19 cellular contexts compared by ENCODE assay signal in the genomic region with DNA sequence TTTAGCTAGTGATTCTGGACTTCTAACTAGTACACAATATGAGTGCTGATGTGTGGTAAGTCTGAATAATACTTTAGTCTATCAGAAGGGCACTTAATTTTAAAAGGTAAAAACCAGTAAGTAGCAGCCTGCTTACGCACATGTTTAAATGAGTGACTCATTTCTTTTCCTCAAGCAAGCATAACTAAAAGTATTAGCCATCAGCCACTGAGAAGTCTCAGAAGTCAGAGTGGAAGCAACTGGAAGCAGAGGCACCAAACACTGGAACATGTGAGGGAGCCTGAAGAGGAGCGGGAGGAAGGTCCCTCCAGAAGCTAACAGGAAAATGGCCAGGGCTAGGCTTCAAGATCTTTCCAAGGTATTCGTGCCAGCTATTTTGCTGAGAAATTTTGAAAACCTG.
DNase-seq lines count a peak whose midpoint lies in the region; TF ChIP-seq lines count a peak whose summit lies in the region.
"Had no signal": no experiment of that assay in that cellular context is flagged by ENCODE, and none has a peak within 500 bp of the region (broad histone marks: within the 10 kb centered on the region; RNA-seq: fewer than 3 reads in every experiment).

No MANE protein-coding gene starts in this region.

- POLR2A ChIA-PET in activated CD4-positive, alpha-beta T cell treated with anti-CD3 and anti-CD28 coated beads, Interleukin-2, amount 10 ng/mL, durations not matched to agents 7 days and 5 days (lab: Charles Lee): no interaction called here

- DNase-seq in HS-5 (ENCODE audit: low read depth) (peak; percentile 67), hepatic stellate cell (ENCODE audit: low spot score) (peak; percentile 60), NCI-H146 treated with DMSO at 0.1 percent for 48 hours (lab: John Stamatoyannopoulos, UW; ENCODE audit: unreplicated experiment) (no peak), GM20000 (ENCODE audit: low spot score) (no peak)
- DNase-seq in activated CD4-positive, alpha-beta T cell treated with anti-CD3 and anti-CD28 coated beads, Interleukin-2, amount 10 ng/mL, durations not matched to agents 7 days and 5 days: no peak
- DNase-seq in stimulated activated CD4-positive, alpha-beta T cell treated with anti-CD3 and anti-CD28 coated beads, Interleukin-4, amount 100 ng/mL, for 1 hour: no peak
- DNase-seq: activated CD4-positive, alpha-beta T cell treated with anti-CD3 and anti-CD28 coated beads, Interleukin-2, amount 50 U/mL, for 1 hour; activated effector memory CD4-positive, alpha-beta T cell treated with Interleukin-2 at 50 U/mL for 16 hours; AML-193; DMS79 treated with DMSO at 0.1 percent for 48 hours; Karpas-422; left cardiac atrium; natural killer cell; small intestine; T-cell; trophoblast cell had no signal

- H3K4me3 ChIP-seq in ACC112 (ENCODE audit: low read depth, low read length): no peak overlapping the region
- H3K4me3 ChIP-seq: gastroesophageal sphincter had no signal

- H3K4me1 Mint-ChIP-seq in brain: peaks cover 25% of the 10 kb centered on the region
- no peaks in the 10 kb centered on the region for H3K4me1 Mint-ChIP-seq in activated CD4-positive, alpha-beta T cell treated with anti-CD3 and anti-CD28 coated beads, Interleukin-2, amount 10 ng/mL, durations not matched to agents 7 days and 5 days
- H3K4me1 Mint-ChIP-seq: natural killer cell, T-cell had no signal

- no peaks in the 10 kb centered on the region for H3K27me3 Mint-ChIP-seq in brain
- no peaks in the 10 kb centered on the region for H3K27me3 Mint-ChIP-seq in activated CD4-positive, alpha-beta T cell treated with anti-CD3 and anti-CD28 coated beads, Interleukin-2, amount 10 ng/mL, durations not matched to agents 7 days and 5 days
- H3K27me3 Mint-ChIP-seq: T-cell had no signal

- no peak overlapping the region for H2AFZ ChIP-seq in ACC112 (ENCODE audit: low read length, unreplicated experiment)

- CTCF ChIA-PET in activated CD4-positive, alpha-beta T cell treated with anti-CD3 and anti-CD28 coated beads, Interleukin-2, amount 10 ng/mL, durations not matched to agents 7 days and 5 days (lab: Charles Lee): no interaction called here

- 0 out of 2 replicates have a peak, but pooled peaks cover 8% of the 10 kb centered on the region for H3K36me3 ChIP-seq in ACC112 (ENCODE audit: insufficient read depth, low read length)

- no peak for TF ChIP-seq CTCF in brain (conservative IDR thresholded peaks at IDR 0.05)
- no peak for TF ChIP-seq CTCF in GM20000 (IDR thresholded peaks at IDR 0.05; ENCODE audit: extremely low read depth, missing control alignments)

- no peaks in the 10 kb centered on the region for H3K79me2 ChIP-seq in ACC112 (ENCODE audit: control insufficient read depth, insufficient read depth, low read length, unreplicated experiment)

- peak overlapping the region in 1 of 5 experiments; percentile 30 for H3K4me3 Mint-ChIP-seq in brain
- H3K4me3 Mint-ChIP-seq in activated CD4-positive, alpha-beta T cell treated with anti-CD3 and anti-CD28 coated beads, Interleukin-2, amount 10 ng/mL, durations not matched to agents 7 days and 5 days: no peak overlapping the region
- H3K4me3 Mint-ChIP-seq: natural killer cell, T-cell had no signal

- H3K27me3 ChIP-seq in ACC112 (ENCODE audit: insufficient read depth, low read length): no peaks in the 10 kb centered on the region
- H3K27me3 ChIP-seq: gastroesophageal sphincter had no signal

- peaks cover 28% of the 10 kb centered on the region for H3K4me1 ChIP-seq in ACC112 (ENCODE audit: control insufficient read depth, insufficient read depth, low read length, unreplicated experiment)

- peaks cover 53% of the 10 kb centered on the region for H3K36me3 Mint-ChIP-seq in brain
- H3K36me3 Mint-ChIP-seq in activated CD4-positive, alpha-beta T cell treated with anti-CD3 and anti-CD28 coated beads, Interleukin-2, amount 10 ng/mL, durations not matched to agents 7 days and 5 days (ENCODE audit: low read depth): peaks cover 13% of the 10 kb centered on the region

- peaks cover 0 to 4% (median 0%) of the 10 kb centered on the region in 5 experiments for H3K9me3 Mint-ChIP-seq in brain
- no peaks in the 10 kb centered on the region for H3K9me3 Mint-ChIP-seq in activated CD4-positive, alpha-beta T cell treated with anti-CD3 and anti-CD28 coated beads, Interleukin-2, amount 10 ng/mL, durations not matched to agents 7 days and 5 days
- H3K9me3 Mint-ChIP-seq: natural killer cell had no signal

- peak overlapping the region; percentile 66 for H3K27ac ChIP-seq in ACC112 (ENCODE audit: low read depth, low read length)
- H3K27ac ChIP-seq: gastroesophageal sphincter had no signal

- peak overlapping the region in 3 of 5 experiments; percentile 52 to 84 (median 79) for H3K27ac Mint-ChIP-seq in brain
- H3K27ac Mint-ChIP-seq in activated CD4-positive, alpha-beta T cell treated with anti-CD3 and anti-CD28 coated beads, Interleukin-2, amount 10 ng/mL, durations not matched to agents 7 days and 5 days: no peak overlapping the region
- H3K27ac Mint-ChIP-seq: natural killer cell, T-cell had no signal

Comparison
In these comparisons a context has a peak if more than half of its experiments do, and no peak if none do; other contexts are left out.
1. DNase-seq: peak in HS-5 (single experiment) and hepatic stellate cell (single experiment); none in activated CD4-positive, alpha-beta T cell treated with anti-CD3 and anti-CD28 coated beads, Interleukin-2, amount 10 ng/mL, durations not matched to agents 7 days and 5 days (single experiment), stimulated activated CD4-positive, alpha-beta T cell treated with anti-CD3 and anti-CD28 coated beads, Interleukin-4, amount 100 ng/mL, for 1 hour (single experiment), NCI-H146 treated with DMSO at 0.1 percent for 48 hours (single experiment) and GM20000 (single experiment).